ENCODE assay signal across 9 cellular contexts in genomic region chr16:7628981-7629380, GRCh38.
"Had no signal": no experiment of that assay in that cellular context is flagged by ENCODE, and none has a peak within 500 bp of the region (broad histone marks: within the 10 kb centered on the region; RNA-seq: fewer than 3 reads in every experiment).

No MANE protein-coding gene starts in this region.

- H3K27ac ChIP-seq: HL-60 had no signal

- H2AFZ ChIP-seq: GM23338 had no signal

- H3K9me3 Mint-ChIP-seq: GM23338, H9 had no signal

- ATAC-seq: GM23338, K562 had no signal

- FAIRE-seq: H1, H54, K562 had no signal

- H3K4me2 ChIP-seq: GM23338 had no signal

- H3K4me3 Mint-ChIP-seq: GM23338, H9 had no signal

- DNase-seq: H9, HCEC 1CT, IMR-90, KG1 had no signal

- H3K27ac Mint-ChIP-seq: GM23338, H9 had no signal

- H3K4me3 ChIP-seq: GM23338, K562 had no signal
